1 cellular context compared by ENCODE assay signal in the genomic region with DNA sequence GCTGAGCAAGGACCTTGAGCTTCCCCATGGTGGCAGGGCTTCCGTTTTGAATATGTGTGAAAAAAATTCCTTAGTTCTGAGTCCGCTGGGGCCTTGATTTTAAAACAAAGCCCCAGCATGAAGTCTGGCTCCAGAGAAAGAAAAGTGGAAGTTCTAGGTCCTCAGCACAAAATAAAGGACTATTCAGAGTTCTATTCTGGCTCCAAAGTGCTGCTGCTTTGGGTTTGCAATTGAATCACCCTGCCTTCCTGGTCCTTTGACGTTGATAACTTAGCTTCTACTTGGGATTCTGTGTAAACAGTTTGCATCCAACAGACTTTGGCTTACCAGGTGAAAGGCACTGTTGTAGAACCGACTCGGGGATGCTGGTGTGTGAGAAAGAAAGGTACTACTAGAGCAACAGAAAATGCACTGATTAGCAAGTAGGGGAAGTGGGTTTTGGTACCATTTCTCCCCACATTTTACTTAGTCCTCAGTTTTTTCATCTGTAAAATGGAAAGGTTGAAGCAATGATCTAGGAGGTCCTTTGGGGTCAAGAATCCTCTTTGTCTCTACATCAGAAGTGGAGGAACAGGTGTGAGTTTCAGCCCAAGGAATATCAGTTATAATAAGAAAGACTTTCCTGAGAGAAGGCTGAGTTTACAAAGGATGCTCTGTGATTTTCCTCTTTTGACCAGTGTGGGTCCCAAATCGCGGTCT.
TF ChIP-seq lines count a peak whose summit lies in the region.

No MANE protein-coding gene starts in this region.

TF ChIP-seq in liver, 16 proteins besides CTCF, POLR2A, EP300 and RAD21 (continued from another document):
- TF ChIP-seq, protein P1, sequence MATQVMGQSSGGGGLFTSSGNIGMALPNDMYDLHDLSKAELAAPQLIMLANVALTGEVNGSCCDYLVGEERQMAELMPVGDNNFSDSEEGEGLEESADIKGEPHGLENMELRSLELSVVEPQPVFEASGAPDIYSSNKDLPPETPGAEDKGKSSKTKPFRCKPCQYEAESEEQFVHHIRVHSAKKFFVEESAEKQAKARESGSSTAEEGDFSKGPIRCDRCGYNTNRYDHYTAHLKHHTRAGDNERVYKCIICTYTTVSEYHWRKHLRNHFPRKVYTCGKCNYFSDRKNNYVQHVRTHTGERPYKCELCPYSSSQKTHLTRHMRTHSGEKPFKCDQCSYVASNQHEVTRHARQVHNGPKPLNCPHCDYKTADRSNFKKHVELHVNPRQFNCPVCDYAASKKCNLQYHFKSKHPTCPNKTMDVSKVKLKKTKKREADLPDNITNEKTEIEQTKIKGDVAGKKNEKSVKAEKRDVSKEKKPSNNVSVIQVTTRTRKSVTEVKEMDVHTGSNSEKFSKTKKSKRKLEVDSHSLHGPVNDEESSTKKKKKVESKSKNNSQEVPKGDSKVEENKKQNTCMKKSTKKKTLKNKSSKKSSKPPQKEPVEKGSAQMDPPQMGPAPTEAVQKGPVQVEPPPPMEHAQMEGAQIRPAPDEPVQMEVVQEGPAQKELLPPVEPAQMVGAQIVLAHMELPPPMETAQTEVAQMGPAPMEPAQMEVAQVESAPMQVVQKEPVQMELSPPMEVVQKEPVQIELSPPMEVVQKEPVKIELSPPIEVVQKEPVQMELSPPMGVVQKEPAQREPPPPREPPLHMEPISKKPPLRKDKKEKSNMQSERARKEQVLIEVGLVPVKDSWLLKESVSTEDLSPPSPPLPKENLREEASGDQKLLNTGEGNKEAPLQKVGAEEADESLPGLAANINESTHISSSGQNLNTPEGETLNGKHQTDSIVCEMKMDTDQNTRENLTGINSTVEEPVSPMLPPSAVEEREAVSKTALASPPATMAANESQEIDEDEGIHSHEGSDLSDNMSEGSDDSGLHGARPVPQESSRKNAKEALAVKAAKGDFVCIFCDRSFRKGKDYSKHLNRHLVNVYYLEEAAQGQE (IDR thresholded peaks at IDR 0.05) = no peak
- TF ChIP-seq EGR1 (IDR thresholded peaks at IDR 0.05; ENCODE audit: low read depth in 2 of 2) (no peak), RXRA (IDR thresholded peaks at IDR 0.05) (no peak)
- TF ChIP-seq, protein P2, sequence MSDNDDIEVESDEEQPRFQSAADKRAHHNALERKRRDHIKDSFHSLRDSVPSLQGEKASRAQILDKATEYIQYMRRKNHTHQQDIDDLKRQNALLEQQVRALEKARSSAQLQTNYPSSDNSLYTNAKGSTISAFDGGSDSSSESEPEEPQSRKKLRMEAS (IDR thresholded peaks at IDR 0.05) = no peak
